ENCODE assay signal across 1 cellular context in genomic region chr11:65307298-65308229, GRCh38.
A peak's percentile ranks its signal among the peaks of the same experiment; 100 is the strongest.
TF ChIP-seq lines count a peak whose summit lies in the region.

No MANE protein-coding gene starts in this region.

TF ChIP-seq in HepG2, 621 proteins besides CTCF, POLR2A, EP300 and RAD21:
- TF ChIP-seq GATA4 (IDR thresholded peaks at IDR 0.05; ENCODE audit: borderline replicate concordance, low read depth) (no peak), YEATS4 (CRISPR knock-in tag; IDR thresholded peaks at IDR 0.05; ENCODE audit: borderline replicate concordance) (no peak), ZBTB40 (IDR thresholded peaks at IDR 0.05) (no peak), ZBTB40 (CRISPR knock-in tag; IDR thresholded peaks at IDR 0.05) (no peak), NFE2 (CRISPR knock-in tag; IDR thresholded peaks at IDR 0.05) (no peak), ZMYM3 (CRISPR knock-in tag; IDR thresholded peaks at IDR 0.05) (0 out of 2 replicates have a peak, but pooled peaks have one; percentile 42), BORCS8-MEF2B (CRISPR knock-in tag; IDR thresholded peaks at IDR 0.05) (0 out of 2 replicates have a peak, but pooled peaks have one; percentile 33), RORA (CRISPR knock-in tag; IDR thresholded peaks at IDR 0.05) (no peak), TARDBP (CRISPR knock-in tag; IDR thresholded peaks at IDR 0.05) (no peak), MAZ (IDR thresholded peaks at IDR 0.05; ENCODE audit: borderline replicate concordance, low read depth, low read length) (no peak), MAZ (CRISPR knock-in tag; IDR thresholded peaks at IDR 0.05; ENCODE audit: low read depth) (no peak), ZMYM4 (CRISPR knock-in tag; IDR thresholded peaks at IDR 0.05) (no peak), CEBPB (IDR thresholded peaks at IDR 0.05; ENCODE audit: borderline replicate concordance, low read depth, low read length) (no peak), TEAD2 (CRISPR knock-in tag; IDR thresholded peaks at IDR 0.05) (no peak), ZHX2 (IDR thresholded peaks at IDR 0.05; ENCODE audit: low read depth) (no peak), ZHX2 (CRISPR knock-in tag; IDR thresholded peaks at IDR 0.05; ENCODE audit: borderline replicate concordance) (no peak), ZNF329 (CRISPR knock-in tag; IDR thresholded peaks at IDR 0.05; ENCODE audit: low read depth) (peak; percentile 99)
